Comparison of ENCODE assay signal across 9 cellular contexts in genomic region chr3:52682016-52682415, GRCh38. TPM values are rescaled to one million over a fixed set of nuclear protein-coding genes. Genes with fewer than 3 reads are reported as not detected.
A peak's percentile ranks its signal among the peaks of the same experiment; 100 is the strongest.
DNase-seq lines count a peak whose midpoint lies in the region; ATAC-seq and TF ChIP-seq lines count a peak whose summit lies in the region.
"Had no signal": no experiment of that assay in that cellular context is flagged by ENCODE, and none has a peak within 500 bp of the region (broad histone marks: within the 10 kb centered on the region; RNA-seq: fewer than 3 reads in every experiment).

No MANE protein-coding gene starts in this region.

- no peaks in the 10 kb centered on the region for H3K9me3 Mint-ChIP-seq in MCF 10A (ENCODE audit: unreplicated experiment)

- POLR2A ChIA-PET in MCF 10A (lab: Yijun Ruan, JAX) = interaction anchor here (0.5 to 7.7 kb wide), 3 partner anchors 10 to 24 kb away, joined by 3 to 104 read pairs (median 4); no protein-coding TSS in a partner anchor

- peak; percentile 73 for TF ChIP-seq POLR2A in right lobe of liver (IDR thresholded peaks at IDR 0.05)
- TF ChIP-seq POLR2A in transverse colon (IDR thresholded peaks at IDR 0.05) = no peak

- peak overlapping the region; percentile 59 to 96 (median 80) for H3K27ac ChIP-seq in right lobe of liver
- peak overlapping the region in 3 of 4 donors; percentile 17 to 39 (median 24) for H3K27ac ChIP-seq in transverse colon
- H3K27ac ChIP-seq: BLaER1 had no signal

- BruUV-seq in MCF 10A (replicated peaks; lab: Mats Ljungman, UMichigan) = no TSS peak

- in situ Hi-C loops in transverse colon (cut with MboI; ENCODE audit: low pct_ligation_motif_present in 1 of 4, low pct_unique_long_range_greater_than_20kb in 1 of 4, low sequenced_read_pairs in 3 of 4) = no loop called here

- H3K36me3 ChIP-seq in right lobe of liver (peaks cover 0 to 18% (median 7%) of the 10 kb centered on the region in 4 donors), transverse colon (peaks cover 0 to 26% (median 12%) of the 10 kb centered on the region in 4 donors)

- H3K4me1 Mint-ChIP-seq in MCF 10A (ENCODE audit: insufficient read depth, unreplicated experiment) = peaks cover 38% of the 10 kb centered on the region

- H3K4me3 Mint-ChIP-seq in MCF 10A (ENCODE audit: unreplicated experiment) = peak overlapping the region; percentile 39

- CTCF ChIA-PET in MCF 10A (lab: Yijun Ruan, JAX) = interaction anchor here (0.7 to 1.1 kb wide), 2 partner anchors 235 to 254 kb away, joined by 3 to 4 read pairs; no protein-coding TSS in a partner anchor

- H3K36me3 Mint-ChIP-seq in MCF 10A (ENCODE audit: insufficient read depth, unreplicated experiment) = peaks cover 52% of the 10 kb centered on the region

- H3K27me3 ChIP-seq in right lobe of liver (no peaks in the 10 kb centered on the region), transverse colon (no peaks in the 10 kb centered on the region)
- H3K27me3 ChIP-seq: BLaER1 had no signal

- H3K4me1 ChIP-seq in right lobe of liver (peaks cover 0 to 76% (median 32%) of the 10 kb centered on the region in 4 donors), transverse colon (peaks cover 4 to 52% (median 26%) of the 10 kb centered on the region in 4 donors)

- H3K27me3 Mint-ChIP-seq in MCF 10A (ENCODE audit: insufficient read depth, unreplicated experiment) = no peaks in the 10 kb centered on the region

- H3K9me3 ChIP-seq in right lobe of liver (no peaks in the 10 kb centered on the region), transverse colon (no peaks in the 10 kb centered on the region)
- H3K9me3 ChIP-seq: BLaER1 had no signal

- TF ChIP-seq CTCF in MCF 10A (IDR thresholded peaks at IDR 0.05; ENCODE audit: unreplicated experiment) (peak; percentile 10), right lobe of liver (IDR thresholded peaks at IDR 0.05) (peak in 2 of 4 donors; percentile 18 to 40), transverse colon (IDR thresholded peaks at IDR 0.05) (no peak)

- H3K4me3 ChIP-seq in right lobe of liver = peak overlapping the region in 2 of 3 donors; percentile 14 to 21
- no peak overlapping the region for H3K4me3 ChIP-seq in transverse colon
- H3K4me3 ChIP-seq: BLaER1 had no signal

- intact Hi-C loops in MCF 10A (cut with micrococcal nuclease) (loop anchor here (1.0 kb wide), 2 partner anchors 46 to 210 kb away; no protein-coding TSS in a partner anchor), right lobe of liver (cut with DNase I) (no loop called here), transverse colon (cut with DNase I; ENCODE audit: low total_unique reads) (no loop called here)

- DNase-seq in NCI-H2196 (lab: John Stamatoyannopoulos, UW; ENCODE audit: unreplicated experiment) = peak; percentile 6
- DNase-seq in NCI-H2196 treated with DMSO at 0.1 percent for 48 hours (lab: John Stamatoyannopoulos, UW; ENCODE audit: unreplicated experiment) = no peak
- DNase-seq in M059J (ENCODE audit: low read depth) = peak; percentile 65
- peak; percentile 64 for DNase-seq in MCF 10A (ENCODE audit: unreplicated experiment)
- DNase-seq in right lobe of liver = peak; percentile 55 to 79 (median 62)
- no peak for DNase-seq in transverse colon
- no peak for DNase-seq in NCI-H187 treated with DMSO at 0.1 percent for 48 hours (lab: John Stamatoyannopoulos, UW)

- peak; percentile 50 to 73 (median 66) for ATAC-seq in right lobe of liver
- ATAC-seq in HG03175 (IDR thresholded peaks at IDR 0.05; ENCODE audit: unreplicated experiment) = no peak

- peak overlapping the region; percentile 68 for H3K27ac Mint-ChIP-seq in MCF 10A (ENCODE audit: low read depth, unreplicated experiment)

- TF ChIP-seq EP300 in transverse colon (IDR thresholded peaks at IDR 0.05; ENCODE audit: low read depth) = no peak

RNA-seq across cellular contexts. Expression of gene PBRM1, which starts 3.7 kb away (rescaled TPM):
- total RNA-seq in M059J (2014; rRNA removed; shearing (Covaris generic)) = 16.6 and 24.5 TPM in 2 replicates
- total RNA-seq in MCF 10A (2022) (49.3 and 56.9 TPM in 2 replicates), right lobe of liver (10 to 100 TPM; 17.1 to 36.4 (median 27.2) TPM), transverse colon (100 to 1,000 TPM in 2 of 4 donors, 10 to 100 TPM in 2; 60.3 to 335 (median 134) TPM)

RNA-seq across cellular contexts. Expression of gene GNL3, which starts 3.8 kb away (rescaled TPM):
- 85.4 and 114 TPM in 2 replicates for total RNA-seq in M059J (2014; rRNA removed; shearing (Covaris generic))
- total RNA-seq in MCF 10A (2022) (163 and 200 TPM in 2 replicates), right lobe of liver (10 to 100 TPM; 20.0 to 86.2 (median 41.7) TPM), transverse colon (10 to 100 TPM; 19.1 to 54.5 (median 37.4) TPM)

RNA-seq across cellular contexts. Expression of gene GLT8D1, which starts 23.6 kb away (rescaled TPM):
- 55.3 and 79.9 TPM in 2 replicates for total RNA-seq in M059J (2014; rRNA removed; shearing (Covaris generic))
- total RNA-seq in MCF 10A (2022) (42.2 and 48.1 TPM in 2 replicates), right lobe of liver (10 to 100 TPM; 23.0 to 63.1 (median 46.9) TPM), transverse colon (10 to 100 TPM in 3 of 4 donors, not detected in 1; 34.3 to 52.6 (median 37.2) TPM)

RNA-seq across cellular contexts. Expression of gene SPCS1, which starts 23.9 kb away (rescaled TPM):
- total RNA-seq in M059J (2014; rRNA removed; shearing (Covaris generic)) = 186 and 310 TPM in 2 replicates
- 135 and 172 TPM in 2 replicates for total RNA-seq in MCF 10A (2022)
- total RNA-seq in right lobe of liver = 100 to 1,000 TPM in 3 of 6 experiments, 10 to 100 TPM in 3; 60.7 to 193 (median 94.1) TPM
- total RNA-seq in transverse colon = 100 to 1,000 TPM in 2 of 4 donors, 10 to 100 TPM in 2; 24.3 to 120 (median 70.5) TPM

Comparison
In these comparisons a context has a peak if more than half of its experiments do, and no peak if none do; other contexts are left out.
1. DNase-seq: peak in NCI-H2196 (single experiment), M059J (single experiment), MCF 10A (single experiment) and right lobe of liver (3 of 3); none in NCI-H2196 treated with DMSO at 0.1 percent for 48 hours (single experiment), transverse colon (single experiment) and NCI-H187 treated with DMSO at 0.1 percent for 48 hours (single experiment).
2. H3K4me3 ChIP-seq: peak in right lobe of liver (2 of 3); none in transverse colon (0 of 4).